In genomic region chr11:27717377-27717776, GRCh38 we compare ENCODE assay signal across 12 cellular contexts. TPM values are rescaled to one million over a fixed set of nuclear protein-coding genes. Genes with fewer than 3 reads are reported as not detected.
DNase-seq lines count a peak whose midpoint lies in the region; ATAC-seq and TF ChIP-seq lines count a peak whose summit lies in the region.
"Had no signal": no experiment of that assay in that cellular context is flagged by ENCODE, and none has a peak within 500 bp of the region (broad histone marks: within the 10 kb centered on the region; RNA-seq: fewer than 3 reads in every experiment).

No MANE protein-coding gene starts in this region.

- no peak overlapping the region for H3K4me3 ChIP-seq in psoas muscle
- H3K4me3 ChIP-seq in heart right ventricle, result no peak overlapping the region
- H3K4me3 ChIP-seq: BLaER1 treated with 17β-estradiol and CSF1 and Interleukin-3, amounts not matched to agents 10 nM and 100 nM had no signal

- DNase-seq in NCI-H2107 treated with DMSO at 0.1 percent for 48 hours (lab: John Stamatoyannopoulos, UW; ENCODE audit: unreplicated experiment) (peak; percentile 58), NCI-H2107 (lab: John Stamatoyannopoulos, UW) (no peak), NCI-H1105 (lab: John Stamatoyannopoulos, UW) (peak; percentile 20), dermis blood vessel endothelial cell (peak; percentile 31), psoas muscle (no peak), heart right ventricle (no peak)
- DNase-seq: NCI-H1436, testis had no signal

- intact Hi-C loops in psoas muscle (cut with DNase I) (no loop called here), heart right ventricle (cut with DNase I) (no loop called here)

- ATAC-seq in psoas muscle, result no peak
- no peak for ATAC-seq in esophagus mucosa
- no peak for ATAC-seq in GM21717 (IDR thresholded peaks at IDR 0.05; ENCODE audit: unreplicated experiment)
- no peak for ATAC-seq in heart right ventricle

- no peaks in the 10 kb centered on the region for H3K36me3 ChIP-seq in psoas muscle (ENCODE audit: insufficient read depth in 1 of 2, low read depth in 1 of 2)
- no peaks in the 10 kb centered on the region for H3K36me3 ChIP-seq in heart right ventricle
- H3K36me3 ChIP-seq: BLaER1 treated with 17β-estradiol and CSF1 and Interleukin-3, amounts not matched to agents 10 nM and 100 nM had no signal

- H3K27me3 ChIP-seq in psoas muscle (ENCODE audit: insufficient read depth in 3 of 3, low read length in 2 of 3), result peaks cover 8 to 66% (median 32%) of the 10 kb centered on the region in 3 donors
- H3K27me3 ChIP-seq in heart right ventricle, result peaks cover 7 to 95% (median 85%) of the 10 kb centered on the region in 7 donors
- H3K27me3 ChIP-seq: BLaER1 treated with 17β-estradiol and CSF1 and Interleukin-3, amounts not matched to agents 10 nM and 100 nM; testis had no signal

- H3K27ac ChIP-seq in psoas muscle (no peak overlapping the region), heart right ventricle (no peak overlapping the region)
- H3K27ac ChIP-seq: BLaER1 treated with 17β-estradiol and CSF1 and Interleukin-3, amounts not matched to agents 10 nM and 100 nM; testis had no signal

- H3K9me3 ChIP-seq in psoas muscle (no peaks in the 10 kb centered on the region), heart right ventricle (no peaks in the 10 kb centered on the region)
- H3K9me3 ChIP-seq: testis had no signal

- TF ChIP-seq CTCF in psoas muscle (IDR thresholded peaks at IDR 0.05) (peak; percentile 8), heart right ventricle (IDR thresholded peaks at IDR 0.05) (peak in 2 of 9 donors; percentile 11)

- H3K4me1 ChIP-seq in psoas muscle (no peaks in the 10 kb centered on the region), heart right ventricle (peaks cover 0 to 27% (median 13%) of the 10 kb centered on the region in 9 donors)
- H3K4me1 ChIP-seq: BLaER1 treated with 17β-estradiol and CSF1 and Interleukin-3, amounts not matched to agents 10 nM and 100 nM had no signal

RNA-seq across cellular contexts. Expression of gene BDNF, which starts 17.1 kb away (rescaled TPM):
- total RNA-seq in dermis blood vessel endothelial cell (0.60 and 0.85 TPM in 2 replicates), psoas muscle (1 to 10 TPM in 1 of 4 donors, under 1 TPM in 3; 0.04 to 3.4 (median 0.13) TPM), esophagus mucosa (0.92 TPM), heart right ventricle (10 to 100 TPM in 2 of 10 donors, 1 to 10 TPM in 7, under 1 TPM in 1; 0.67 to 19.1 (median 4.0) TPM)
- polyA plus RNA-seq in psoas muscle (under 1 TPM in 2 of 3 donors, not detected in 1; 0.01 to 0.83 TPM), heart right ventricle (1 to 10 TPM in 1 of 2 donors, under 1 TPM in 1; 0.16 to 1.4 TPM)
- total RNA-seq: T-helper 2 cell treated with Interferon-gamma antibody and Interleukin-4, amounts not matched to agents 100 ng/mL and 5 ng/mL, for 36 hours had no signal

Comparison
In these comparisons a context has a peak if more than half of its experiments do, and no peak if none do; other contexts are left out.
1. DNase-seq: peak in NCI-H2107 treated with DMSO at 0.1 percent for 48 hours (single experiment), NCI-H1105 (single experiment) and dermis blood vessel endothelial cell (single experiment); none in NCI-H2107 (single experiment), psoas muscle (0 of 2) and heart right ventricle (0 of 2).